Comparison of ENCODE assay signal across 17 cellular contexts in genomic region chr9:89391585-89391984, GRCh38.
A peak's percentile ranks its signal among the peaks of the same experiment; 100 is the strongest.
DNase-seq lines count a peak whose midpoint lies in the region; ATAC-seq and TF ChIP-seq lines count a peak whose summit lies in the region.
"Had no signal": no experiment of that assay in that cellular context is flagged by ENCODE, and none has a peak within 500 bp of the region (broad histone marks: within the 10 kb centered on the region; RNA-seq: fewer than 3 reads in every experiment).

No MANE protein-coding gene starts in this region.

- peak overlapping the region; percentile 40 for H2AK5ac ChIP-seq in IMR-90 (ENCODE audit: low read depth, low read length)

- H3K4me3 Mint-ChIP-seq in activated naive CD4-positive, alpha-beta T cell treated with anti-CD3 and anti-CD28 coated beads for 36 hours = no peak overlapping the region
- H3K4me3 Mint-ChIP-seq: H9 had no signal

- peak overlapping the region; percentile 33; the same call in 1 of the 2 replicates for H3K18ac ChIP-seq in IMR-90 (ENCODE audit: low read depth, low read length)

- H3K4me2 ChIP-seq in IMR-90 (ENCODE audit: low read depth, low read length) = no peak overlapping the region
- H3K4me2 ChIP-seq: PC-9 had no signal

- no peaks in the 10 kb centered on the region for H3K27me3 ChIP-seq in IMR-90 (ENCODE audit: control insufficient read depth, insufficient read depth, low read length)
- H3K27me3 ChIP-seq in stomach = no peaks in the 10 kb centered on the region
- H3K27me3 ChIP-seq: MG63 had no signal

- no peaks in the 10 kb centered on the region for H3K9me3 ChIP-seq in IMR-90 (ENCODE audit: control insufficient read depth, insufficient read depth, low read length)
- no peaks in the 10 kb centered on the region for H3K9me3 ChIP-seq in stomach
- H3K9me3 ChIP-seq: MG63 had no signal

- intact Hi-C loops in activated naive CD4-positive, alpha-beta T cell treated with anti-CD3 and anti-CD28 coated beads for 36 hours (cut with micrococcal nuclease) = no loop called here
- intact Hi-C loops in IMR-90 (cut with micrococcal nuclease) = no loop called here
- intact Hi-C loops in stomach (cut with DNase I; ENCODE audit: low total_unique reads) = no loop called here

- no peak overlapping the region for H3K27ac ChIP-seq in IMR-90 (ENCODE audit: insufficient read depth, low read length)
- peak overlapping the region in 3 of 5 donors; percentile 21 to 77 (median 30) for H3K27ac ChIP-seq in stomach
- H3K27ac ChIP-seq: C4-2B, PC-9 had no signal

- no peak overlapping the region for H2AFZ ChIP-seq in IMR-90 (replicated peaks; ENCODE audit: low read length, poor library complexity)
- H2AFZ ChIP-seq: PC-9 had no signal

- peak overlapping the region; percentile 35 to 63; a peak in 2 of 4 replicates for H4K8ac ChIP-seq in IMR-90 (ENCODE audit: low read depth in 2 of 2, low read length in 2 of 2)

- no TSS peak for BruUV-seq in IMR-90 (replicated peaks; lab: Mats Ljungman, UMichigan)

- no peaks in the 10 kb centered on the region for H3K27me3 Mint-ChIP-seq in activated naive CD4-positive, alpha-beta T cell treated with anti-CD3 and anti-CD28 coated beads for 36 hours (ENCODE audit: low read depth)

- H2AK9ac ChIP-seq in IMR-90 (replicated peaks; ENCODE audit: low read depth, low read length, poor library complexity) = no peak overlapping the region

- H3K56ac ChIP-seq in IMR-90 (ENCODE audit: extremely low read depth, insufficient read depth, low read length) = no peak overlapping the region

- TF ChIP-seq EP300 in stomach (IDR thresholded peaks at IDR 0.05) = no peak

- H3K23ac ChIP-seq in IMR-90 (ENCODE audit: low read depth, low read length) = peak overlapping the region; percentile 51; the same call in 1 of the 2 replicates

- peak overlapping the region; percentile 77 for H2BK120ac ChIP-seq in IMR-90 (ENCODE audit: low read depth, low read length)

- H3K4me1 ChIP-seq in IMR-90 (ENCODE audit: control insufficient read depth, insufficient read depth, low read length) (peaks cover 27% of the 10 kb centered on the region), stomach (peaks cover 28 to 44% (median 37%) of the 10 kb centered on the region in 4 donors)

- in situ Hi-C loops in IMR-90 (cut with MboI; ENCODE audit: low sequenced_read_pairs) = no loop called here

- no peaks in the 10 kb centered on the region for H4K20me1 ChIP-seq in IMR-90 (ENCODE audit: insufficient read depth, low read length)

- peak overlapping the region; percentile 70; the same call in 1 of the 2 replicates for H4K91ac ChIP-seq in IMR-90 (ENCODE audit: insufficient read depth, low read depth, low read length)

- H3K36me3 Mint-ChIP-seq in activated naive CD4-positive, alpha-beta T cell treated with anti-CD3 and anti-CD28 coated beads for 36 hours (ENCODE audit: low read depth) = peaks cover 60% of the 10 kb centered on the region

- CTCF ChIA-PET in activated naive CD4-positive, alpha-beta T cell treated with anti-CD3 and anti-CD28 coated beads for 36 hours (lab: Charles Lee) = no interaction called here
- CTCF ChIA-PET in IMR-90 (lab: Yijun Ruan, JAX) = no interaction called here

- no peak overlapping the region for H2BK5ac ChIP-seq in IMR-90 (ENCODE audit: low read depth, low read length, poor library complexity, severe bottlenecking)

- H3K27ac Mint-ChIP-seq in activated naive CD4-positive, alpha-beta T cell treated with anti-CD3 and anti-CD28 coated beads for 36 hours = peak overlapping the region; percentile 46

- H2BK15ac ChIP-seq in IMR-90 (ENCODE audit: low read depth, low read length) = no peak overlapping the region

- H3K36me3 ChIP-seq in IMR-90 (ENCODE audit: control insufficient read depth, insufficient read depth, low read length) (peaks cover 49% of the 10 kb centered on the region), stomach (peaks cover 72 to 100% (median 96%) of the 10 kb centered on the region in 4 donors)
- H3K36me3 ChIP-seq: MG63 had no signal

- H3K4ac ChIP-seq in IMR-90 (ENCODE audit: low read depth, low read length) = peak overlapping the region; percentile 73

- ATAC-seq in IMR-90 (ENCODE audit: low read depth) (peak; percentile 55), HG03354 (IDR thresholded peaks at IDR 0.05; ENCODE audit: poor library complexity, severe bottlenecking, unreplicated experiment) (no peak)

- no peak overlapping the region; the same call in 1 of the 2 replicates for H3K14ac ChIP-seq in IMR-90 (replicated peaks; ENCODE audit: low read depth, low read length)

- peak overlapping the region; percentile 64 for H4K5ac ChIP-seq in IMR-90 (ENCODE audit: low read depth, low read length)

- no peak for TF ChIP-seq CTCF in IMR-90 (conservative IDR thresholded peaks at IDR 0.05; ENCODE audit: low read depth, low read length)
- no peak for TF ChIP-seq CTCF in fibroblast of villous mesenchyme (IDR thresholded peaks at IDR 0.05; ENCODE audit: insufficient read depth, low read depth, low read length)
- TF ChIP-seq CTCF in stomach (IDR thresholded peaks at IDR 0.05) = no peak

- WGBS in IMR-90 (ENCODE audit: extremely low coverage in 2 of 2, insufficient read length in 1 of 2), 2 experiments = 65% methylated on average over 6 of the region's 6 CpGs; no CpG with 5 or more reads in 1 of the 2 experiments
- 67 to 87% (median 82%) methylated on average over 6 of the region's 6 CpGs for WGBS in stomach, 5 donors

- H3K9me1 ChIP-seq in IMR-90 (ENCODE audit: insufficient read depth, low read length) = peaks cover 13% of the 10 kb centered on the region

- POLR2A ChIA-PET in IMR-90 (lab: Charles Lee; ENCODE audit: unreplicated experiment) = no interaction called here

- H2BK20ac ChIP-seq in IMR-90 (ENCODE audit: low read depth, low read length) = peak overlapping the region; percentile 27

- H3K4me3 ChIP-seq in IMR-90 (ENCODE audit: insufficient read depth, low read depth, low read length) = no peak overlapping the region
- H3K4me3 ChIP-seq in fibroblast of villous mesenchyme (ENCODE audit: low read depth, low read length) = no peak overlapping the region
- H3K4me3 ChIP-seq in stomach = no peak overlapping the region
- H3K4me3 ChIP-seq: MG63, PC-9 had no signal

- H3K4me1 Mint-ChIP-seq in activated naive CD4-positive, alpha-beta T cell treated with anti-CD3 and anti-CD28 coated beads for 36 hours (ENCODE audit: low read depth) = no peaks in the 10 kb centered on the region
- H3K4me1 Mint-ChIP-seq: H9 had no signal

- H3K79me1 ChIP-seq in IMR-90 (ENCODE audit: low read depth in 1 of 2, low read length in 2 of 2) = no peaks in the 10 kb centered on the region

- no peak for TF ChIP-seq POLR2A in IMR-90 (IDR thresholded peaks at IDR 0.05; ENCODE audit: low read depth, low read length)
- no peak for TF ChIP-seq POLR2A in stomach (IDR thresholded peaks at IDR 0.05)

- H3K9ac ChIP-seq in IMR-90 (ENCODE audit: low read depth, low read length) = no peak overlapping the region

- no peak for TF ChIP-seq RAD21 in IMR-90 (IDR thresholded peaks at IDR 0.05; ENCODE audit: low read length)

- H3K9me3 Mint-ChIP-seq in activated naive CD4-positive, alpha-beta T cell treated with anti-CD3 and anti-CD28 coated beads for 36 hours = no peaks in the 10 kb centered on the region
- H3K9me3 Mint-ChIP-seq: H9 had no signal

- dilution Hi-C loops in IMR-90 (cut with HindIII; ENCODE audit: low sequenced_read_pairs, unreplicated experiment) = no loop called here

- no peak for DNase-seq in activated naive CD4-positive, alpha-beta T cell treated with anti-CD3 and anti-CD28 coated beads for 36 hours
- DNase-seq in activated naive CD4-positive, alpha-beta T cell treated with Interleukin-2 at 50 U/mL for 16 hours = no peak
- peak; percentile 37 for DNase-seq in IMR-90
- peak; percentile 76 for DNase-seq in fibroblast of villous mesenchyme (ENCODE audit: low read depth)
- no peak for DNase-seq in stomach
- no peak for DNase-seq in retina
- DNase-seq: COR-L47, H9, Karpas-422, MG63, NCI-H1092, NCI-H2081 treated with DMSO at 0.1 percent for 48 hours, NCI-H510A, NCI-H82, PC-9 had no signal

TF ChIP-seq in IMR-90, 13 proteins besides CTCF, POLR2A, EP300 and RAD21:
- TF ChIP-seq MAZ (IDR thresholded peaks at IDR 0.05; ENCODE audit: borderline replicate concordance, low read depth, low read length) (peak; percentile 84; the same call in 1 of the 2 replicates), SMC3 (IDR thresholded peaks at IDR 0.05; ENCODE audit: low read depth, low read length) (no peak)

Comparison
In these comparisons a context has a peak if more than half of its experiments do, and no peak if none do; other contexts are left out.
1. DNase-seq: peak in IMR-90 (single experiment) and fibroblast of villous mesenchyme (single experiment); none in activated naive CD4-positive, alpha-beta T cell treated with anti-CD3 and anti-CD28 coated beads for 36 hours (single experiment), activated naive CD4-positive, alpha-beta T cell treated with Interleukin-2 at 50 U/mL for 16 hours (single experiment), stomach (single experiment) and retina (single experiment).